Comparison of ENCODE assay signal across 10 cellular contexts in the genomic region with DNA sequence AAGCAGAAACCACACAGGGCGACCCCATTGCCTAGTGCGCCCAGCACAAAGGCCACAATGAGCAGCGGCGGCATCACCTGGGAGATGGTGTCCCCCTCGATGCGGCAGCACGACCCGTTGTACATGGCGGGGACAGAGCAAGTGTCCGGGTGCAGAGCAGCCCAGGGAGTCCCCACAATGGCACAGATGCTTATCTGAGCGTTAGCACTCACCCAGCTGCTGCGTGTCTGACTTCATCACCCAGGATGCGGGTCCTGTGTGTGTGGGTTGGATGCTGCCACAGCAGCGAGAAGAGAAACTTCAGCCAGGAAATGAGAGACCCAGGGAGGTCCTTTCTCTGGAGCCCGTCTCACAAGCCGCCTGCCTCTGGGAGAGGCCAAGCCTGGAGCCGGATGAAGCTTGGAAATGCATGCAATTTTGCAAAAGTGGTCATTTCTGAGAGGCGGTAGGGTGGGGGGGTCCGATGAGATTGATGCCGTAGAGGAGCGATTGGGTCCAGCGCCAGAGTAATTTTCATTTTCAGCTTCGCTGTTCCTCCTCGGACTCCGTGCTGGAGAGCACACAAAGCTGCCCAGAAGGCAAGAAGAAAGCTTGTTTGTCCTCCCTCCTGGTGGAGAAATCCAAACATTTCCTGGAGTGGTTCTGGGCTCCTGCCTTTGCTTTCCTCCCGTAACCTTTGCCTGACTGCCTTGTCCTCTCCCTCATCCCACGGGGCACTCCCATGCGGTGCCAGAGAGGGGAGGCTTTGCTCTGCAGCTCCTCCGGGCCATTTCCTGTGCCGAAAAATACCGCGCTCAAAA. TPM values are rescaled to one million over a fixed set of nuclear protein-coding genes. Genes with fewer than 3 reads are reported as not detected.
DNase-seq lines count a peak whose midpoint lies in the region; ATAC-seq, FAIRE-seq and TF ChIP-seq lines count a peak whose summit lies in the region.
"Had no signal": no experiment of that assay in that cellular context is flagged by ENCODE, and none has a peak within 500 bp of the region (broad histone marks: within the 10 kb centered on the region; RNA-seq: fewer than 3 reads in every experiment).

A gene with protein sequence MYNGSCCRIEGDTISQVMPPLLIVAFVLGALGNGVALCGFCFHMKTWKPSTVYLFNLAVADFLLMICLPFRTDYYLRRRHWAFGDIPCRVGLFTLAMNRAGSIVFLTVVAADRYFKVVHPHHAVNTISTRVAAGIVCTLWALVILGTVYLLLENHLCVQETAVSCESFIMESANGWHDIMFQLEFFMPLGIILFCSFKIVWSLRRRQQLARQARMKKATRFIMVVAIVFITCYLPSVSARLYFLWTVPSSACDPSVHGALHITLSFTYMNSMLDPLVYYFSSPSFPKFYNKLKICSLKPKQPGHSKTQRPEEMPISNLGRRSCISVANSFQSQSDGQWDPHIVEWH (minus strand): TSS at position 630 of the 800 bp plus-strand sequence. CDS start 505 bp downstream, at position 125.

- H3K4me3 ChIP-seq in AG10803 (ENCODE audit: low read length) = no peak within 1 kb of the TSS
- peak within 1 kb of the TSS in 1 of 4 donors; percentile 17 for H3K4me3 ChIP-seq in pancreas

- H3K27me3 ChIP-seq in pancreas = no peaks in the 10 kb centered on the region

- WGBS in pancreas, 2 donors = 46 to 52% methylated on average over 32 of the region's 32 CpGs

- no peak for TF ChIP-seq CTCF in AG10803 (conservative IDR thresholded peaks at IDR 0.05; ENCODE audit: low read length)
- no peak for TF ChIP-seq CTCF in pancreas (IDR thresholded peaks at IDR 0.05)

- H3K9me3 ChIP-seq in pancreas = no peaks in the 10 kb centered on the region

- ATAC-seq in pancreas = peak in 3 of 4 donors; percentile 49 to 60 (median 59)
- no peak for ATAC-seq in HG02981 (IDR thresholded peaks at IDR 0.05; ENCODE audit: unreplicated experiment)
- no peak for ATAC-seq in HG03175 (IDR thresholded peaks at IDR 0.05; ENCODE audit: unreplicated experiment)

- intact Hi-C loops in pancreas (cut with DNase I) = no loop called here

- H3K4me1 ChIP-seq in pancreas = no peaks in the 10 kb centered on the region

- peak; percentile 5 for DNase-seq in AG10803 (ENCODE audit: low read depth)
- DNase-seq in NCI-H526 treated with DMSO at 0.1 percent for 48 hours (lab: John Stamatoyannopoulos, UW) = peak; percentile 51
- DNase-seq in brain pericyte (ENCODE audit: low read depth, low spot score) = peak; percentile 74
- DNase-seq in pancreas = no peak
- DNase-seq in H4 (ENCODE audit: low spot score) = no peak
- no peak for DNase-seq in putamen (ENCODE audit: low spot score)

- H3K27ac ChIP-seq in pancreas = no peak within 1 kb of the TSS

- FAIRE-seq in pancreas (lab: Jason Lieb, UNC) = no peak
- FAIRE-seq: GM18507 had no signal

- H3K36me3 ChIP-seq in pancreas = no peaks in the 10 kb centered on the region

RNA-seq across cellular contexts. Expression of the gene that starts here (rescaled TPM):
- total RNA-seq in pancreas = under 1 TPM in 4 of 6 donors, not detected in 2; 0.04 to 0.19 (median 0.10) TPM
- polyA plus RNA-seq in pancreas = under 1 TPM in 1 of 2 donors, not detected in 1; 0.11 TPM
- not detected in 2 replicates for total RNA-seq in H4 (2014; rRNA removed; shearing (Covaris generic))
- total RNA-seq: SK-MEL-5 had no signal

Comparison
In these comparisons a context has a peak if more than half of its experiments do, and no peak if none do; other contexts are left out.
1. Peak in ATAC-seq in pancreas; RNA of the gene not detected or under 1 TPM.
2. DNase-seq: peak in AG10803 (single experiment), NCI-H526 treated with DMSO at 0.1 percent for 48 hours (single experiment) and brain pericyte (single experiment); none in pancreas (0 of 6), H4 (single experiment) and putamen (single experiment).